17 cellular contexts compared by ENCODE assay signal in genomic region chr6:107060704-107061103, GRCh38.
"Had no signal": no experiment of that assay in that cellular context is flagged by ENCODE, and none has a peak within 500 bp of the region (broad histone marks: within the 10 kb centered on the region; RNA-seq: fewer than 3 reads in every experiment).

No MANE protein-coding gene starts in this region.

- DNase-seq: activated CD8-positive, alpha-beta memory T cell treated with anti-CD3 and anti-CD28 coated beads, Interleukin-2, amount 50 U/mL, for 4 hours; activated T-cell treated with anti-CD3 and anti-CD28 coated beads, Interleukin-2, amount 50 U/mL, for 24 hours; central memory CD4-positive, alpha-beta T cell; dermis blood vessel endothelial cell; effector CD8-positive, alpha-beta T cell; foreskin melanocyte; lower lobe of right lung; natural killer cell; stimulated activated CD4-positive, alpha-beta T cell treated with anti-CD3 and anti-CD28 coated beads, Interleukin-4, amount 100 ng/mL, for 4 hours; upper lobe of left lung had no signal

- H3K79me2 ChIP-seq: hepatocyte had no signal

- H3K36me3 ChIP-seq: lower lobe of right lung, prostate gland, upper lobe of left lung had no signal

- H3K36me3 Mint-ChIP-seq: immature natural killer cell, natural killer cell had no signal

- H3K4me1 ChIP-seq: prostate gland had no signal

- H3K27me3 Mint-ChIP-seq: activated CD4-positive, alpha-beta T cell treated with anti-CD3 and anti-CD28 coated beads, Interleukin-2, amount 10 ng/mL, durations not matched to agents 24 days and 14 days; activated T-cell treated with anti-CD3 and anti-CD28 coated beads, Interleukin-2, amount 50 U/mL, for 24 hours; activated T-helper 17 cell treated with anti-CD3 and anti-CD28 coated beads, Interleukin-2, amount 50 U/mL, for 72 hours had no signal

- H3K4me3 ChIP-seq: hepatocyte, lower lobe of right lung, prostate gland, upper lobe of left lung had no signal

- H3K27ac Mint-ChIP-seq: activated CD4-positive, alpha-beta T cell treated with anti-CD3 and anti-CD28 coated beads, Interleukin-2, amount 10 ng/mL, durations not matched to agents 24 days and 14 days had no signal

- H3K9me3 Mint-ChIP-seq: activated CD4-positive, alpha-beta T cell treated with anti-CD3 and anti-CD28 coated beads, Interleukin-2, amount 10 ng/mL, durations not matched to agents 24 days and 14 days; activated naive CD4-positive, alpha-beta T cell treated with anti-CD3 and anti-CD28 coated beads, Interleukin-2, amount 50 U/mL, for 72 hours; activated T-cell treated with anti-CD3 and anti-CD28 coated beads, Interleukin-2, amount 50 U/mL, for 24 hours; activated T-helper 17 cell treated with anti-CD3 and anti-CD28 coated beads, Interleukin-2, amount 50 U/mL, for 72 hours; immature natural killer cell; natural killer cell; T-helper 1 cell treated with Interleukin-12 subunit alpha and Interleukin-12 subunit beta and Interleukin-4 antibody, amounts not matched to agents 30 μg/mL and 1 μg/mL, for 36 hours had no signal

- H3K27ac ChIP-seq: hepatocyte, lower lobe of right lung, prostate gland, upper lobe of left lung had no signal

- H2AFZ ChIP-seq: hepatocyte had no signal

- H3K27me3 ChIP-seq: hepatocyte, upper lobe of left lung had no signal

- H3K9me3 ChIP-seq: lower lobe of right lung, prostate gland, upper lobe of left lung had no signal
